ENCODE assay signal across 9 cellular contexts in the genomic region with DNA sequence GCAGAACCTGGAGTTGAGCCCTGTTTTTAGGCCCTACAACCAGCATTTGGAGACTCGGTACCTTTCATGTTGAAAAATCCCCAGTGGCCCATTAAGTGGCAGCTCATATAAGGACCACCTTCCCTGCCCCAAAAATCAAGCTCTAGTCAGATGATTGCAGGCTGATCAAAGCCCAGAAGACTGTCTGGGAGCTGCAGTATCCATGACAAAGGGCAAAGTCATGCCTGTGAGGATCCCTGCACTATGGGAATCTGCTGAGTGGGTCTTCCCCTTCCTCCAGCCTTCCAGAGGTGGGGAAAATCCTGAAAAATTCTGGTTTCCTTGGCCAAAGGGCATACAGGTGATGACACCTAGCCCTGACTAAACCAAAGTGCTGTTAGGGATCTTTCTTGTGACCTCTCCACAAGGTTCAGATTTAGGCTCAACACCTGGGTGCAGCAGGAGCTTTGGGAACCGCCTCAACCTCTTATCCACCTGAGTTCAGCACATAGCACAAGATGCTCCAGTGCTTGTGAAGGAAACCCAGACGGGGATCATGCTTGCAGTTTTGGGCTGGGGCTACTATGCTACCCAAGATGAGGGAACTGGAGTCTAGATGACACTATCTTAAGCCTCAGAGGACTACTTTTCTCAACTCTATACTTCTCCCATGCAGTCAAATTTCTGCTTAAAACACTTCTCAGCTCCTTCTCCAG. TPM values are rescaled to one million over a fixed set of nuclear protein-coding genes. Genes with fewer than 3 reads are reported as not detected.
DNase-seq lines count a peak whose midpoint lies in the region; ATAC-seq and TF ChIP-seq lines count a peak whose summit lies in the region.
"Had no signal": no experiment of that assay in that cellular context is flagged by ENCODE, and none has a peak within 500 bp of the region (broad histone marks: within the 10 kb centered on the region; RNA-seq: fewer than 3 reads in every experiment).

No MANE protein-coding gene starts in this region.

- peak overlapping the region; percentile 88 to 89 for H3K4me3 Mint-ChIP-seq in effector memory CD8-positive, alpha-beta T cell
- peak overlapping the region; percentile 86 for H3K4me3 Mint-ChIP-seq in neural progenitor cell

- no peaks in the 10 kb centered on the region for H4K20me1 ChIP-seq in neural progenitor cell (ENCODE audit: low read depth)

- DNase-seq in EH (ENCODE audit: low read depth) (peak; percentile 21), NT2/D1 (ENCODE audit: low read depth, low spot score) (peak; percentile 3), neural progenitor cell (ENCODE audit: low spot score) (no peak), NCI-H2107 treated with DMSO at 0.1 percent for 48 hours (lab: John Stamatoyannopoulos, UW; ENCODE audit: unreplicated experiment) (no peak), cerebellum (ENCODE audit: low spot score) (no peak)
- no peak for DNase-seq in effector memory CD8-positive, alpha-beta T cell
- no peak for DNase-seq in stimulated activated CD4-positive, alpha-beta T cell treated with anti-CD3 and anti-CD28 coated beads, Interleukin-2, amount 100 ng/mL, for 24 hours
- DNase-seq: effector CD4-positive, alpha-beta T cell had no signal

- no peak for TF ChIP-seq CTCF in neural progenitor cell (IDR thresholded peaks at IDR 0.05)

- H3K4me1 ChIP-seq in NT2/D1 (ENCODE audit: insufficient read depth, insufficient read length): peaks cover 5% of the 10 kb centered on the region
- peaks cover 7% of the 10 kb centered on the region for H3K4me1 ChIP-seq in neural progenitor cell

- peaks cover 41% of the 10 kb centered on the region for H3K36me3 ChIP-seq in NT2/D1 (ENCODE audit: insufficient read depth, insufficient read length, low read length)
- no peaks in the 10 kb centered on the region for H3K36me3 ChIP-seq in neural progenitor cell

- peaks cover 33% of the 10 kb centered on the region for H3F3A ChIP-seq in neural progenitor cell (ENCODE audit: low read depth)

- H3K27ac ChIP-seq in neural progenitor cell: no peak overlapping the region

- H3K4me2 ChIP-seq in neural progenitor cell: peak overlapping the region; percentile 100

- H3K79me2 ChIP-seq in neural progenitor cell (ENCODE audit: low read depth): peaks cover 17% of the 10 kb centered on the region

- H3K27me3 ChIP-seq in NT2/D1 (ENCODE audit: insufficient read depth, insufficient read length) (peaks cover 11% of the 10 kb centered on the region), neural progenitor cell (no peaks in the 10 kb centered on the region)

- H3K4me1 Mint-ChIP-seq in effector memory CD8-positive, alpha-beta T cell (ENCODE audit: low read depth in 2 of 2): peaks cover 21 to 23% of the 10 kb centered on the region in 2 donors
- H3K4me1 Mint-ChIP-seq in neural progenitor cell: peaks cover 25% of the 10 kb centered on the region

- peaks cover 16% of the 10 kb centered on the region for H3K36me3 Mint-ChIP-seq in effector memory CD8-positive, alpha-beta T cell (ENCODE audit: insufficient read depth)
- peaks cover 17% of the 10 kb centered on the region for H3K36me3 Mint-ChIP-seq in neural progenitor cell

- no peaks in the 10 kb centered on the region for H3K9me3 Mint-ChIP-seq in effector memory CD8-positive, alpha-beta T cell
- H3K9me3 Mint-ChIP-seq in neural progenitor cell: no peaks in the 10 kb centered on the region

- H3K9ac ChIP-seq in NT2/D1 (ENCODE audit: insufficient read length, low read depth) (no peak overlapping the region), neural progenitor cell (no peak overlapping the region)

- no peak for ATAC-seq in effector memory CD8-positive, alpha-beta T cell (replicated peaks)
- no peak for ATAC-seq in GM21360 (IDR thresholded peaks at IDR 0.05; ENCODE audit: unreplicated experiment)

- no peaks in the 10 kb centered on the region for H3K27me3 Mint-ChIP-seq in effector memory CD8-positive, alpha-beta T cell
- peaks cover 6% of the 10 kb centered on the region for H3K27me3 Mint-ChIP-seq in neural progenitor cell (ENCODE audit: insufficient read depth, low read depth)

- no peak overlapping the region for H2AFZ ChIP-seq in neural progenitor cell (replicated peaks)

- no peaks in the 10 kb centered on the region for H3K9me3 ChIP-seq in NT2/D1 (ENCODE audit: insufficient read depth, low read length)
- H3K9me3 ChIP-seq in neural progenitor cell (ENCODE audit: low read depth): no peaks in the 10 kb centered on the region

- H3K4me3 ChIP-seq in NT2/D1 (ENCODE audit: insufficient read length, low read depth) (no peak overlapping the region), neural progenitor cell (peak overlapping the region; percentile 99)

- peak overlapping the region; percentile 83 to 90 for H3K27ac Mint-ChIP-seq in effector memory CD8-positive, alpha-beta T cell
- no peak overlapping the region for H3K27ac Mint-ChIP-seq in neural progenitor cell

RNA-seq across cellular contexts. Expression of gene TRIM3, which starts 1.2 kb away (rescaled TPM):
- total RNA-seq in neural progenitor cell (ENCODE audit: low replicate concordance) (16.1 and 19.9 TPM in 2 replicates), cerebellum (63.9 TPM)

RNA-seq across cellular contexts. Expression of gene ARFIP2, which starts 6.2 kb away (rescaled TPM):
- total RNA-seq in neural progenitor cell (ENCODE audit: low replicate concordance) (40.2 and 50.5 TPM in 2 replicates), cerebellum (22.3 TPM)

RNA-seq across cellular contexts. Expression of gene TIMM10B, which starts 6.3 kb away (rescaled TPM):
- total RNA-seq in neural progenitor cell (ENCODE audit: low replicate concordance) (37.2 and 39.8 TPM in 2 replicates), cerebellum (30.7 TPM)

RNA-seq across cellular contexts. Expression of gene DNHD1, which starts 22.1 kb away (rescaled TPM):
- 5.0 and 8.6 TPM in 2 replicates for total RNA-seq in neural progenitor cell (ENCODE audit: low replicate concordance)
- total RNA-seq in cerebellum: 13.5 TPM

RNA-seq across cellular contexts. Expression of gene HPX, which starts 34.2 kb away (rescaled TPM):
- total RNA-seq in neural progenitor cell (ENCODE audit: low replicate concordance): 0.56 TPM in 2 replicates
- 4.4 TPM for total RNA-seq in cerebellum

Comparison
In these comparisons a context has a peak if more than half of its experiments do, and no peak if none do; other contexts are left out.
1. DNase-seq: peak in EH (single experiment) and NT2/D1 (single experiment); none in effector memory CD8-positive, alpha-beta T cell (0 of 3), neural progenitor cell (single experiment), NCI-H2107 treated with DMSO at 0.1 percent for 48 hours (single experiment), stimulated activated CD4-positive, alpha-beta T cell treated with anti-CD3 and anti-CD28 coated beads, Interleukin-2, amount 100 ng/mL, for 24 hours (0 of 2) and cerebellum (single experiment).